14 cellular contexts compared by ENCODE assay signal in genomic region chr9:71685988-71686387, GRCh38.
DNase-seq lines count a peak whose midpoint lies in the region; ATAC-seq, FAIRE-seq and TF ChIP-seq lines count a peak whose summit lies in the region.
"Had no signal": no experiment of that assay in that cellular context is flagged by ENCODE, and none has a peak within 500 bp of the region (broad histone marks: within the 10 kb centered on the region; RNA-seq: fewer than 3 reads in every experiment).

No MANE protein-coding gene starts in this region.

- WGBS in ovary, 3 donors: 95 to 96% (median 95%) methylated on average over 7 of the region's 7 CpGs
- whole genome bisulfite sequencing in pancreas, 2 donors: 91 to 93% methylated on average over 7 of the region's 7 CpGs

- TF ChIP-seq POLR2A in ovary (IDR thresholded peaks at IDR 0.05): no peak

- DNase-seq in DND-41 (peak; percentile 6), ovary (no peak), kidney (no peak), pancreas (no peak), NCI-H1105 (lab: John Stamatoyannopoulos, UW) (no peak)
- no peak for DNase-seq in activated CD4-positive, alpha-beta memory T cell treated with anti-CD3 and anti-CD28 coated beads, Interleukin-2, amount 10 ng/mL, durations not matched to agents 7 days and 5 days
- DNase-seq: HCEC 1CT, lower lobe of right lung, NCI-H1092, SIG-M5, T1000 had no signal

- intact Hi-C loops in ovary (cut with DNase I): loop anchor here in 1 of 4 donors (10.0 kb wide), 1 partner anchor 71 kb away; no protein-coding TSS in a partner anchor
- intact Hi-C loops in kidney (cut with DNase I): no loop called here
- intact Hi-C loops in pancreas (cut with DNase I): no loop called here

- peak overlapping the region; percentile 80 for H3K27ac Mint-ChIP-seq in activated CD4-positive, alpha-beta memory T cell treated with anti-CD3 and anti-CD28 coated beads, Interleukin-2, amount 10 ng/mL, durations not matched to agents 7 days and 5 days

- no peak for TF ChIP-seq EP300 in ovary (IDR thresholded peaks at IDR 0.05)

- POLR2A ChIA-PET in activated CD4-positive, alpha-beta memory T cell treated with anti-CD3 and anti-CD28 coated beads, Interleukin-2, amount 10 ng/mL, durations not matched to agents 7 days and 5 days (lab: Charles Lee): interaction anchor here (0.9 to 5.3 kb wide), 8 partner anchors 39 to 680 kb away, joined by 3 to 38 read pairs (median 8); no protein-coding TSS in a partner anchor

- no peak for FAIRE-seq in kidney (lab: Jason Lieb, UNC)
- no peak for FAIRE-seq in pancreas (lab: Jason Lieb, UNC)
- FAIRE-seq: frontal cortex had no signal

- H3K36me3 Mint-ChIP-seq in activated CD4-positive, alpha-beta memory T cell treated with anti-CD3 and anti-CD28 coated beads, Interleukin-2, amount 10 ng/mL, durations not matched to agents 7 days and 5 days (ENCODE audit: low read depth): peaks cover 83% of the 10 kb centered on the region

- TF ChIP-seq CTCF in DND-41 (IDR thresholded peaks at IDR 0.05; ENCODE audit: borderline replicate concordance, extremely low read depth, low read length, poor library complexity, severe bottlenecking): no peak
- TF ChIP-seq CTCF in ovary (IDR thresholded peaks at IDR 0.05): no peak
- no peak for TF ChIP-seq CTCF in kidney (IDR thresholded peaks at IDR 0.05; ENCODE audit: borderline replicate concordance, extremely low read depth, insufficient read depth)
- no peak for TF ChIP-seq CTCF in pancreas (IDR thresholded peaks at IDR 0.05)

- H3K9me3 Mint-ChIP-seq in activated CD4-positive, alpha-beta memory T cell treated with anti-CD3 and anti-CD28 coated beads, Interleukin-2, amount 10 ng/mL, durations not matched to agents 7 days and 5 days: no peaks in the 10 kb centered on the region

- H3K9ac ChIP-seq in BLaER1 treated with 17β-estradiol and CSF1 and Interleukin-3, amounts not matched to agents 10 nM and 100 nM: no peak overlapping the region
- H3K9ac ChIP-seq in DND-41 (ENCODE audit: low read depth, low read length) (no peak overlapping the region), mucosa of rectum (ENCODE audit: low read depth in 1 of 2, low read length in 2 of 2) (no peak overlapping the region), kidney (ENCODE audit: low read length in 2 of 2) (no peak overlapping the region)

- H2AFZ ChIP-seq in DND-41 (ENCODE audit: low read depth, low read length): no peak overlapping the region

- peaks cover 27 to 61% (median 46%) of the 10 kb centered on the region in 11 experiments for H3K36me3 ChIP-seq in BLaER1 treated with 17β-estradiol and CSF1 and Interleukin-3, amounts not matched to agents 10 nM and 100 nM
- H3K36me3 ChIP-seq in DND-41 (ENCODE audit: insufficient read depth, low read length) (no peaks in the 10 kb centered on the region), mucosa of rectum (ENCODE audit: control insufficient read depth in 2 of 2, insufficient read depth in 2 of 2, low read length in 2 of 2) (peaks cover 24 to 27% of the 10 kb centered on the region in 2 donors), ovary (no peaks in the 10 kb centered on the region), kidney (ENCODE audit: control insufficient read depth in 1 of 2, insufficient read depth in 2 of 2, low read length in 2 of 2) (peaks cover 5 to 7% of the 10 kb centered on the region in 2 donors), pancreas (peaks cover 0 to 11% (median 0%) of the 10 kb centered on the region in 3 donors)

- H3K4me3 ChIP-seq in BLaER1 treated with 17β-estradiol and CSF1 and Interleukin-3, amounts not matched to agents 10 nM and 100 nM: no peak overlapping the region
- H3K4me3 ChIP-seq in DND-41 (ENCODE audit: low read depth in 1 of 2, low read length in 2 of 2) (no peak overlapping the region), mucosa of rectum (ENCODE audit: low read length in 2 of 2) (no peak overlapping the region), ovary (no peak overlapping the region), kidney (ENCODE audit: low read length in 2 of 2) (no peak overlapping the region), pancreas (no peak overlapping the region)
- H3K4me3 ChIP-seq: lower lobe of right lung had no signal

- ATAC-seq in DND-41 (ENCODE audit: insufficient read depth, low read depth): no peak
- no peak for ATAC-seq in pancreas

- CTCF ChIA-PET in activated CD4-positive, alpha-beta memory T cell treated with anti-CD3 and anti-CD28 coated beads, Interleukin-2, amount 10 ng/mL, durations not matched to agents 7 days and 5 days (lab: Charles Lee): interaction anchor here (0.6 to 3.4 kb wide), 11 partner anchors 18 to 98 kb away, joined by 3 to 27 read pairs (median 4); partner anchors contain the start of gene CEMIP2

- peak overlapping the region; percentile 70 for H3K4me3 Mint-ChIP-seq in activated CD4-positive, alpha-beta memory T cell treated with anti-CD3 and anti-CD28 coated beads, Interleukin-2, amount 10 ng/mL, durations not matched to agents 7 days and 5 days

- H3K27me3 Mint-ChIP-seq in activated CD4-positive, alpha-beta memory T cell treated with anti-CD3 and anti-CD28 coated beads, Interleukin-2, amount 10 ng/mL, durations not matched to agents 7 days and 5 days: no peaks in the 10 kb centered on the region

- peaks cover 68% of the 10 kb centered on the region for H3K4me1 Mint-ChIP-seq in activated CD4-positive, alpha-beta memory T cell treated with anti-CD3 and anti-CD28 coated beads, Interleukin-2, amount 10 ng/mL, durations not matched to agents 7 days and 5 days

- peaks cover 42 to 67% (median 47%) of the 10 kb centered on the region in 10 experiments for H3K4me1 ChIP-seq in BLaER1 treated with 17β-estradiol and CSF1 and Interleukin-3, amounts not matched to agents 10 nM and 100 nM
- H3K4me1 ChIP-seq in DND-41 (ENCODE audit: insufficient read depth, low read length) (peaks cover 15% of the 10 kb centered on the region), mucosa of rectum (ENCODE audit: control insufficient read depth in 2 of 2, insufficient read depth in 2 of 2, low read length in 2 of 2) (peaks cover 13 to 38% of the 10 kb centered on the region in 2 donors), ovary (ENCODE audit: insufficient read depth) (no peaks in the 10 kb centered on the region), kidney (ENCODE audit: control insufficient read depth in 1 of 2, insufficient read depth in 1 of 2, low read depth in 1 of 2, low read length in 2 of 2) (peaks cover 5 to 10% of the 10 kb centered on the region in 2 donors), pancreas (peaks cover 0 to 14% (median 0%) of the 10 kb centered on the region in 3 donors)

- peaks cover 0 to 11% (median 5%) of the 10 kb centered on the region in 11 experiments; a peak in 3 of 22 replicates for H3K9me3 ChIP-seq in BLaER1 treated with 17β-estradiol and CSF1 and Interleukin-3, amounts not matched to agents 10 nM and 100 nM (replicated peaks in 1 of 11)
- no peaks in the 10 kb centered on the region for H3K9me3 ChIP-seq in DND-41 (ENCODE audit: insufficient read depth, low read length, severe bottlenecking)
- H3K9me3 ChIP-seq in mucosa of rectum (ENCODE audit: control insufficient read depth in 2 of 2, low read length in 2 of 2): no peaks in the 10 kb centered on the region
- no peaks in the 10 kb centered on the region for H3K9me3 ChIP-seq in ovary
- no peaks in the 10 kb centered on the region for H3K9me3 ChIP-seq in kidney (ENCODE audit: control insufficient read depth in 1 of 2, low read length in 2 of 2)
- H3K9me3 ChIP-seq in pancreas: no peaks in the 10 kb centered on the region
- H3K9me3 ChIP-seq: lower lobe of right lung had no signal

- no peaks in the 10 kb centered on the region for H4K20me1 ChIP-seq in BLaER1 treated with 17β-estradiol and CSF1 and Interleukin-3, amounts not matched to agents 10 nM and 100 nM
- H4K20me1 ChIP-seq in DND-41 (ENCODE audit: insufficient read depth, low read length): no peaks in the 10 kb centered on the region

- no peaks in the 10 kb centered on the region for H3K27me3 ChIP-seq in BLaER1 treated with 17β-estradiol and CSF1 and Interleukin-3, amounts not matched to agents 10 nM and 100 nM
- no peaks in the 10 kb centered on the region for H3K27me3 ChIP-seq in DND-41 (ENCODE audit: insufficient read depth, low read length, poor library complexity)
- H3K27me3 ChIP-seq in mucosa of rectum (ENCODE audit: control insufficient read depth in 2 of 2, insufficient read depth in 2 of 2, low read length in 2 of 2): no peaks in the 10 kb centered on the region
- H3K27me3 ChIP-seq in ovary: no peaks in the 10 kb centered on the region
- no peaks in the 10 kb centered on the region for H3K27me3 ChIP-seq in pancreas

- H3K79me2 ChIP-seq in DND-41 (ENCODE audit: insufficient read depth, low read length): no peaks in the 10 kb centered on the region

- H3K4me2 ChIP-seq in BLaER1 treated with 17β-estradiol and CSF1 and Interleukin-3, amounts not matched to agents 10 nM and 100 nM: peak overlapping the region; percentile 60 to 83 (median 69)
- H3K4me2 ChIP-seq in DND-41 (ENCODE audit: insufficient read depth, low read length): no peak overlapping the region

- peak overlapping the region in 4 of 11 experiments; percentile 0 to 41 (median 27); a peak in 3 of 22 replicates for H3K27ac ChIP-seq in BLaER1 treated with 17β-estradiol and CSF1 and Interleukin-3, amounts not matched to agents 10 nM and 100 nM
- no peak overlapping the region; the same call in 1 of the 2 replicates for H3K27ac ChIP-seq in DND-41 (ENCODE audit: low read length)
- peak overlapping the region; percentile 30 to 59 for H3K27ac ChIP-seq in mucosa of rectum (ENCODE audit: low read depth in 2 of 2, low read length in 2 of 2)
- H3K27ac ChIP-seq in ovary: no peak overlapping the region
- no peak overlapping the region for H3K27ac ChIP-seq in kidney (ENCODE audit: low read depth in 2 of 2, low read length in 2 of 2)
- H3K27ac ChIP-seq in pancreas: no peak overlapping the region
- H3K27ac ChIP-seq: lower lobe of right lung had no signal

Comparison
In these comparisons a context has a peak if more than half of its experiments do, and no peak if none do; other contexts are left out.
1. H3K27ac ChIP-seq: peak in mucosa of rectum (2 of 2); none in DND-41 (single experiment), ovary (0 of 2), kidney (0 of 2) and pancreas (0 of 4).